In genomic region chr16:16797239-16797638, GRCh38 we compare ENCODE assay signal across 1 cellular context.
TF ChIP-seq lines count a peak whose summit lies in the region.

No MANE protein-coding gene starts in this region.

TF ChIP-seq in HCT116, 20 proteins besides CTCF, POLR2A, EP300 and RAD21 (continued from another document):
- peak; percentile 59 for TF ChIP-seq REST (IDR thresholded peaks at IDR 0.05; ENCODE audit: low read depth)
- TF ChIP-seq, protein P1, sequence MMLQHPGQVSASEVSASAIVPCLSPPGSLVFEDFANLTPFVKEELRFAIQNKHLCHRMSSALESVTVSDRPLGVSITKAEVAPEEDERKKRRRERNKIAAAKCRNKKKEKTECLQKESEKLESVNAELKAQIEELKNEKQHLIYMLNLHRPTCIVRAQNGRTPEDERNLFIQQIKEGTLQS (IDR thresholded peaks at IDR 0.05), result no peak
- no peak for TF ChIP-seq TCF7L2 (IDR thresholded peaks at IDR 0.05; ENCODE audit: borderline replicate concordance, extremely low read depth, insufficient read depth, insufficient read length)
